ENCODE assay signal across 11 cellular contexts in genomic region chr17:77153487-77153886, GRCh38. TPM values are rescaled to one million over a fixed set of nuclear protein-coding genes. Genes with fewer than 3 reads are reported as not detected.
DNase-seq lines count a peak whose midpoint lies in the region; ATAC-seq and TF ChIP-seq lines count a peak whose summit lies in the region.
"Had no signal": no experiment of that assay in that cellular context is flagged by ENCODE, and none has a peak within 500 bp of the region (broad histone marks: within the 10 kb centered on the region; RNA-seq: fewer than 3 reads in every experiment).

No MANE protein-coding gene starts in this region.

- POLR2A ChIA-PET in CD8-positive, alpha-beta memory T cell (lab: Charles Lee): no interaction called here

- H3K36me3 Mint-ChIP-seq in CD4-positive, CD25-positive, alpha-beta regulatory T cell: peaks cover 39% of the 10 kb centered on the region
- peaks cover 42% of the 10 kb centered on the region for H3K36me3 Mint-ChIP-seq in nephron (ENCODE audit: low read depth)
- peaks cover 0 to 40% (median 26%) of the 10 kb centered on the region in 3 donors for H3K36me3 Mint-ChIP-seq in CD8-positive, alpha-beta memory T cell

- H3K9me3 Mint-ChIP-seq in CD4-positive, CD25-positive, alpha-beta regulatory T cell: peaks cover 0 to 1% (median 0%) of the 10 kb centered on the region in 7 donors
- H3K9me3 Mint-ChIP-seq in nephron: no peaks in the 10 kb centered on the region
- H3K9me3 Mint-ChIP-seq in CD8-positive, alpha-beta memory T cell: no peaks in the 10 kb centered on the region
- H3K9me3 Mint-ChIP-seq: T-helper 1 cell treated with Interleukin-12 subunit alpha and Interleukin-12 subunit beta and Interleukin-4 antibody, amounts not matched to agents 30 μg/mL and 1 μg/mL, for 36 hours had no signal

- no peaks in the 10 kb centered on the region for H3K27me3 Mint-ChIP-seq in CD4-positive, CD25-positive, alpha-beta regulatory T cell
- no peaks in the 10 kb centered on the region for H3K27me3 Mint-ChIP-seq in nephron (ENCODE audit: low read depth)
- H3K27me3 Mint-ChIP-seq in CD8-positive, alpha-beta memory T cell: no peaks in the 10 kb centered on the region

- peaks cover 20% of the 10 kb centered on the region for H3K36me3 ChIP-seq in CD4-positive, CD25-positive, alpha-beta regulatory T cell (ENCODE audit: control insufficient read depth, insufficient read depth, low read length)
- H3K36me3 ChIP-seq in CD8-positive, alpha-beta memory T cell (ENCODE audit: insufficient read depth, low read length): peaks cover 20% of the 10 kb centered on the region

- H3K27me3 ChIP-seq in CD4-positive, CD25-positive, alpha-beta regulatory T cell (ENCODE audit: control insufficient read depth, insufficient read depth, low read length): no peaks in the 10 kb centered on the region
- no peaks in the 10 kb centered on the region for H3K27me3 ChIP-seq in CD8-positive, alpha-beta memory T cell (ENCODE audit: insufficient read depth, low read length, poor library complexity, severe bottlenecking)

- H3K4me3 ChIP-seq in CD4-positive, CD25-positive, alpha-beta regulatory T cell (ENCODE audit: low read depth, low read length): no peak overlapping the region
- no peak overlapping the region for H3K4me3 ChIP-seq in CD8-positive, alpha-beta memory T cell (ENCODE audit: low read length)
- H3K4me3 ChIP-seq: coronary artery had no signal

- peak overlapping the region; percentile 70 to 81 (median 77) for H3K27ac Mint-ChIP-seq in CD4-positive, CD25-positive, alpha-beta regulatory T cell
- peak overlapping the region; percentile 61 to 81 (median 67) for H3K27ac Mint-ChIP-seq in nephron
- H3K27ac Mint-ChIP-seq in CD8-positive, alpha-beta memory T cell: peak overlapping the region in 1 of 8 donors; percentile 32
- H3K27ac Mint-ChIP-seq: T-helper 1 cell treated with Interleukin-12 subunit alpha and Interleukin-12 subunit beta and Interleukin-4 antibody, amounts not matched to agents 30 μg/mL and 1 μg/mL, for 36 hours had no signal

- no peak for ATAC-seq in CD4-positive, CD25-positive, alpha-beta regulatory T cell (ENCODE audit: low read depth in 2 of 2)
- no peak for ATAC-seq in HG02588 (IDR thresholded peaks at IDR 0.05; ENCODE audit: unreplicated experiment)

- no peak overlapping the region for H3K27ac ChIP-seq in CD4-positive, CD25-positive, alpha-beta regulatory T cell (ENCODE audit: insufficient read depth, low read length, poor library complexity, severe bottlenecking)
- peak overlapping the region; percentile 32 for H3K27ac ChIP-seq in cingulate gyrus (ENCODE audit: low read depth, low read length)
- H3K27ac ChIP-seq in CD8-positive, alpha-beta memory T cell (ENCODE audit: low read depth, low read length): no peak overlapping the region

- CTCF ChIA-PET in CD8-positive, alpha-beta memory T cell (lab: Charles Lee): no interaction called here

- TF ChIP-seq CTCF in nephron (IDR thresholded peaks at IDR 0.05; ENCODE audit: unreplicated experiment in 3 of 3): no peak

- no peaks in the 10 kb centered on the region for H3K9me3 ChIP-seq in CD4-positive, CD25-positive, alpha-beta regulatory T cell (ENCODE audit: control insufficient read depth in 2 of 2, low read length in 2 of 2)
- no peaks in the 10 kb centered on the region for H3K9me3 ChIP-seq in CD8-positive, alpha-beta memory T cell (ENCODE audit: low read length)

- H3K4me3 Mint-ChIP-seq in CD4-positive, CD25-positive, alpha-beta regulatory T cell: peak overlapping the region in 1 of 4 donors; percentile 7
- H3K4me3 Mint-ChIP-seq in nephron: peak overlapping the region in 1 of 3 experiments; percentile 1
- H3K4me3 Mint-ChIP-seq in CD8-positive, alpha-beta memory T cell: no peak overlapping the region
- H3K4me3 Mint-ChIP-seq: T-helper 1 cell treated with Interleukin-12 subunit alpha and Interleukin-12 subunit beta and Interleukin-4 antibody, amounts not matched to agents 30 μg/mL and 1 μg/mL, for 36 hours had no signal

- peaks cover 39 to 77% (median 51%) of the 10 kb centered on the region in 4 donors for H3K4me1 Mint-ChIP-seq in CD4-positive, CD25-positive, alpha-beta regulatory T cell
- peaks cover 68% of the 10 kb centered on the region for H3K4me1 Mint-ChIP-seq in nephron
- peaks cover 46 to 63% (median 60%) of the 10 kb centered on the region in 3 donors for H3K4me1 Mint-ChIP-seq in CD8-positive, alpha-beta memory T cell

- peaks cover 18% of the 10 kb centered on the region for H3K4me1 ChIP-seq in CD4-positive, CD25-positive, alpha-beta regulatory T cell (ENCODE audit: control insufficient read depth, insufficient read depth, low read length, poor library complexity, severe bottlenecking)
- no peaks in the 10 kb centered on the region for H3K4me1 ChIP-seq in CD8-positive, alpha-beta memory T cell (ENCODE audit: insufficient read depth, low read length)

- no peak for DNase-seq in CD4-positive, CD25-positive, alpha-beta regulatory T cell
- DNase-seq in NCI-H146 treated with DMSO at 0.1 percent for 48 hours (lab: John Stamatoyannopoulos, UW; ENCODE audit: unreplicated experiment): peak; percentile 40
- DNase-seq in SW480 (ENCODE audit: low spot score): no peak
- no peak for DNase-seq in HT-29 (ENCODE audit: low spot score)
- no peak for DNase-seq in CD8-positive, alpha-beta memory T cell
- DNase-seq: HCEC 1CT had no signal

RNA-seq across cellular contexts. Expression of gene SEC14L1, which starts 12.7 kb away (rescaled TPM):
- 143 TPM for total RNA-seq in CD4-positive, CD25-positive, alpha-beta regulatory T cell
- polyA plus RNA-seq in CD4-positive, CD25-positive, alpha-beta regulatory T cell: 10 to 100 TPM; 13.2 to 20.8 (median 20.2) TPM
- 13.9 and 16.1 TPM in 2 replicates for total RNA-seq in HT-29 (2014; rRNA removed; shearing (Covaris generic))
- 10 to 100 TPM; 73.3 to 75.6 TPM for total RNA-seq in CD8-positive, alpha-beta memory T cell
- polyA plus RNA-seq in CD8-positive, alpha-beta memory T cell: 9.5 TPM
